ENCODE assay signal across 8 cellular contexts in genomic region chr9:97012617-97013016, GRCh38. TPM values are rescaled to one million over a fixed set of nuclear protein-coding genes. Genes with fewer than 3 reads are reported as not detected.
A peak's percentile ranks its signal among the peaks of the same experiment; 100 is the strongest.
DNase-seq lines count a peak whose midpoint lies in the region; ATAC-seq, FAIRE-seq and TF ChIP-seq lines count a peak whose summit lies in the region.
"Not testable (repeated sequence)": the region's sequence is repeated elsewhere in the genome, so short reads cannot be mapped to it uniquely, and the experiment has no call there.

No MANE protein-coding gene starts in this region.

- TF ChIP-seq CTCF in K562 (IDR thresholded peaks at IDR 0.05 in 2 of 3, conservative IDR thresholded peaks at IDR 0.05 in 1 of 3; ENCODE audit: insufficient read depth in 2 of 3, low read depth in 1 of 3, low read length in 3 of 3); heart right ventricle (IDR thresholded peaks at IDR 0.05); neural cell (IDR thresholded peaks at IDR 0.05; ENCODE audit: poor library complexity, severe bottlenecking); upper lobe of right lung (IDR thresholded peaks at IDR 0.05): not testable (repeated sequence)

- not testable (repeated sequence) for H3K36me3 ChIP-seq in K562 (ENCODE audit: control insufficient read depth, insufficient read depth, low read length); heart right ventricle; neural cell (ENCODE audit: insufficient read depth, low read length); upper lobe of right lung

- intact Hi-C loops in K562 (cut with micrococcal nuclease); heart right ventricle (cut with DNase I); upper lobe of right lung (cut with DNase I): not testable (repeated sequence)

- TF ChIP-seq RAD21 in K562 (CRISPR knock-in tag; conservative IDR thresholded peaks at IDR 0.05 in 1 of 2, IDR thresholded peaks at IDR 0.05 in 1 of 2); neural cell (conservative IDR thresholded peaks at IDR 0.05): not testable (repeated sequence)

- CTCF ChIA-PET in K562 (lab: Yijun Ruan, JAX; ENCODE audit: low intra/inter-chr PET ratio) = not testable (repeated sequence)

- not testable (repeated sequence) for H3K27me3 ChIP-seq in K562 (ENCODE audit: control insufficient read depth in 2 of 2, insufficient read depth in 2 of 2, low read length in 2 of 2); heart right ventricle; neural cell (ENCODE audit: insufficient read depth, low read depth, low read length); upper lobe of right lung

- H3K9me1 ChIP-seq in K562 (ENCODE audit: control insufficient read depth, insufficient read depth, low read length) = not testable (repeated sequence)

- not testable (repeated sequence) for TF ChIP-seq POLR2A in H54 (IDR thresholded peaks at IDR 0.05; ENCODE audit: low read depth, low read length); K562 (conservative IDR thresholded peaks at IDR 0.05)

- peak overlapping the region; percentile 76; the same call in 1 of the 2 replicates for H3K4me2 ChIP-seq in K562 (ENCODE audit: insufficient read depth, low read length)
- not testable (repeated sequence) for H3K4me2 ChIP-seq in neural cell (ENCODE audit: low read length)

- not testable (repeated sequence) for TF ChIP-seq EP300 in K562 (IDR thresholded peaks at IDR 0.05; ENCODE audit: low read length); neural cell (conservative IDR thresholded peaks at IDR 0.05; ENCODE audit: poor library complexity, severe bottlenecking)

- peaks cover 32% of the 10 kb centered on the region for H3K79me2 ChIP-seq in K562 (ENCODE audit: control insufficient read depth, insufficient read depth, low read length)
- not testable (repeated sequence) for H3K79me2 ChIP-seq in neural cell (replicated peaks; ENCODE audit: insufficient read depth, low read length)

- POLR2A ChIA-PET in K562 (lab: Yijun Ruan, JAX) = not testable (repeated sequence)

- H3K9me2 ChIP-seq in neural cell (ENCODE audit: insufficient read depth, low read length) = not testable (repeated sequence)

- H4K20me1 ChIP-seq in K562 (replicated peaks; ENCODE audit: control insufficient read depth, insufficient read depth, low read length); neural cell (ENCODE audit: insufficient read depth): not testable (repeated sequence)

- H3K27ac ChIP-seq in K562 (ENCODE audit: extremely low read depth, low read depth, low read length) (peak overlapping the region; percentile 52; the same call in 2 of the 3 replicates), heart right ventricle (peak overlapping the region in 9 of 10 donors; percentile 31 to 87 (median 82)), upper lobe of right lung (peak overlapping the region; percentile 85)
- not testable (repeated sequence) for H3K27ac ChIP-seq in neural cell (ENCODE audit: low read length)

- not testable (repeated sequence) for DNase-seq in H54 (ENCODE audit: insufficient read length, low spot score); upper lobe of right lung
- DNase-seq in K562 (ENCODE audit: extremely low read depth in 1 of 4, low spot score in 3 of 4) = peak in 1 of 4 experiments; percentile 17
- peak in 1 of 2 donors; percentile 4 for DNase-seq in heart right ventricle

- H3K4me3 ChIP-seq in K562 (peak overlapping the region; percentile 45), heart right ventricle (peak overlapping the region; percentile 7 to 71 (median 59)), neural cell (ENCODE audit: low read length) (peak overlapping the region; percentile 63), upper lobe of right lung (peak overlapping the region; percentile 63)

- ATAC-seq in GM18502 (IDR thresholded peaks at IDR 0.05; ENCODE audit: poor library complexity, unreplicated experiment) = peak; percentile 77
- ATAC-seq in HG03521 (IDR thresholded peaks at IDR 0.05; ENCODE audit: unreplicated experiment) = peak; percentile 65
- peak; percentile 86 for ATAC-seq in SK-N-SH treated with all-trans-retinoic acid at 6 μM for 48 hours
- peak; percentile 86 for ATAC-seq in K562
- peak; percentile 51 to 72 (median 57) for ATAC-seq in heart right ventricle
- peak; percentile 86 for ATAC-seq in upper lobe of right lung

- H3K9ac ChIP-seq in K562 (ENCODE audit: insufficient read depth in 1 of 2, low read depth in 2 of 2, low read length in 2 of 2) = peak overlapping the region; percentile 41 to 52; a peak in 1 of 4 replicates
- peak overlapping the region; percentile 41 for H3K9ac ChIP-seq in neural cell (ENCODE audit: low read length)

- not testable (repeated sequence) for H3F3A ChIP-seq in neural cell (ENCODE audit: insufficient read depth, low read length, poor library complexity, severe bottlenecking)

- WGBS in K562 (ENCODE audit: insufficient coverage, low coverage, missing lambda C conversion rate) = 0% methylated on average over 7 of the region's 18 CpGs
- WGBS in heart right ventricle, 2 donors = 0% methylated on average over 12 to 14 of the region's 18 CpGs

- in situ Hi-C loops in K562 (cut with MboI) = not testable (repeated sequence)

- H2AFZ ChIP-seq in K562 (ENCODE audit: low read depth, low read length); neural cell (ENCODE audit: low read depth, low read length): not testable (repeated sequence)

- H3K9me3 ChIP-seq in K562 (replicated peaks; ENCODE audit: control insufficient read depth, insufficient read depth, low read depth, low read length); heart right ventricle; neural cell (ENCODE audit: low read length); upper lobe of right lung: not testable (repeated sequence)

- H3K4me1 ChIP-seq in K562 (replicated peaks in 1 of 2; ENCODE audit: control insufficient read depth in 2 of 2, insufficient read depth in 2 of 2, low read length in 2 of 2); upper lobe of right lung: not testable (repeated sequence)
- peaks cover 0 to 14% (median 3%) of the 10 kb centered on the region in 9 donors for H3K4me1 ChIP-seq in heart right ventricle

- FAIRE-seq in H54 (lab: Jason Lieb, UNC) (peak; percentile 93), K562 (lab: Jason Lieb, UNC) (peak; percentile 86)

- not testable (repeated sequence) for BruUV-seq in K562 (replicated peaks; lab: Mats Ljungman, UMichigan)

RNA-seq across cellular contexts. Expression of gene CTSV, which starts 26.3 kb away (rescaled TPM):
- 0.09 and 0.12 TPM in 2 replicates for total RNA-seq in K562 (2011; cell fraction: chromatin; rRNA removed; ENCODE audit: low replicate concordance)
- not detected in 2 replicates for total RNA-seq in K562 (2011; cell fraction: nucleolus; rRNA removed)
- 0.07 and 0.15 TPM in 2 replicates for total RNA-seq in K562 (2011; cell fraction: nucleoplasm; rRNA removed)
- 0.04 TPM in 1 of 2 replicates, not detected in the other for total RNA-seq in K562 (2014; rRNA removed)
- total RNA-seq in K562 (2014; rRNA removed; fragmentation: Illumina TruSeq; extraction: Trizol) = 0.18 TPM in 1 of 2 replicates, not detected in the other
- 0.11 and 0.14 TPM in 2 replicates for total RNA-seq in K562 (2015; rRNA removed; fragmentation: Illumina TruSeq; extraction: Trizol)
- total RNA-seq in K562 (2021) = not detected in 2 replicates
- polyA plus RNA-seq in K562 (2011; rRNA removed) = 0.06 and 0.11 TPM in 2 replicates
- polyA plus RNA-seq in K562 (2011; cell fraction: cytosol; rRNA removed) = 0.04 and 0.19 TPM in 2 replicates
- polyA plus RNA-seq in K562 (2011; cell fraction: nucleus; rRNA removed) = 0.07 TPM in 1 of 2 replicates, not detected in the other
- 0.21 and 0.66 TPM in 2 replicates for polyA plus RNA-seq in K562 (2012)
- 0.12 TPM in 1 of 2 replicates, not detected in the other for polyA plus RNA-seq in K562 (2014; fragmentation: Illumina TruSeq; extraction: Trizol)
- under 1 TPM; 0.35 to 0.39 TPM for polyA plus RNA-seq in K562 (2014; fragmentation: Nextera tagmentation; extraction: Ambion mirVana)
- 0.12 TPM in 1 of 2 replicates, not detected in the other for polyA plus RNA-seq in K562 (2014; rRNA removed)
- polyA minus RNA-seq in K562 (2011; rRNA and poly(A)+ RNA removed) = 0.18 and 0.24 TPM in 2 replicates
- not detected in 2 replicates for polyA minus RNA-seq in K562 (2011; cell fraction: cytosol; rRNA and poly(A)+ RNA removed)
- polyA minus RNA-seq in K562 (2011; cell fraction: nucleus; rRNA and poly(A)+ RNA removed) = 0.22 TPM in 1 of 2 replicates, not detected in the other
- under 1 TPM in 2 of 10 donors, not detected in 8; 0.20 to 0.24 TPM for total RNA-seq in heart right ventricle
- under 1 TPM; 0.15 to 0.17 TPM for polyA plus RNA-seq in heart right ventricle
- polyA plus RNA-seq in neural cell = 0.32 and 1.8 TPM in 2 replicates
- polyA minus RNA-seq in neural cell = 0.35 TPM in 1 of 2 replicates, not detected in the other
- total RNA-seq in upper lobe of right lung = 0.43 TPM
